Comparison of ENCODE assay signal across 2 cellular contexts in the genomic region with DNA sequence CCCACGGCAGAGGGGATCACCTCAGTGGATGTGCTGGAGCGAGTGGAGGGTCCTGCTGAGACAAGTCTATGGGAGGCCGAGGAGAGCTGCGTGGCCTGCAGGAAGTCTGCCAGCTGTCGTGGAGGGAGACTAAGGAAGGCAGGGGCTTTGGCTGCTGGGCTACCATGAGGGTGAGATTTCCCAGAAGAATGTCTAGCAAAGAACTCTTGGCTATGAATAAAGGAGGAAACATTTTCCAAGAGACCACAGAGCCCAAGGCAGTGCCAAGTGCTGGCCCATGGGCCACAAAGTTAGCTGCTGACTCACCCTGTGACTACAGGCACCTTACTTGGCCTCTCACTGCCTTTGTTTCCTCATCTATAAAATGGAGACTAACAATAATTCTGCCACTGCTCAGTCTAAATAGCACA.
A peak's percentile ranks its signal among the peaks of the same experiment; 100 is the strongest.
TF ChIP-seq lines count a peak whose summit lies in the region.

No MANE protein-coding gene starts in this region.

TF ChIP-seq in IMR-90, 13 proteins besides CTCF, POLR2A, EP300 and RAD21:
- TF ChIP-seq BHLHE40 (IDR thresholded peaks at IDR 0.05; ENCODE audit: low read depth, low read length) (no peak), RCOR1 (IDR thresholded peaks at IDR 0.05; ENCODE audit: insufficient replicate concordance, low read length) (peak; percentile 93), ELK1 (IDR thresholded peaks at IDR 0.05; ENCODE audit: borderline replicate concordance, low read depth, low read length) (no peak), RFX5 (IDR thresholded peaks at IDR 0.05; ENCODE audit: low read depth, low read length) (no peak), CEBPB (IDR thresholded peaks at IDR 0.05; ENCODE audit: low read depth, low read length) (peak; percentile 48; the same call in 1 of the 2 replicates), FOS (IDR thresholded peaks at IDR 0.05; ENCODE audit: low read depth, low read length) (peak; percentile 74), SMC3 (IDR thresholded peaks at IDR 0.05; ENCODE audit: low read depth, low read length) (no peak), CHD1 (IDR thresholded peaks at IDR 0.05; ENCODE audit: low read depth, low read length) (no peak), MAFK (IDR thresholded peaks at IDR 0.05; ENCODE audit: low read depth, low read length) (0 out of 2 replicates have a peak, but pooled peaks have one; percentile 2), NFE2L2 (IDR thresholded peaks at IDR 0.05; ENCODE audit: low read depth, low read length) (peak; percentile 36; the same call in 1 of the 2 replicates), MXI1 (IDR thresholded peaks at IDR 0.05; ENCODE audit: borderline replicate concordance, low read depth, low read length) (0 out of 2 replicates have a peak, but pooled peaks have one; percentile 25), MAZ (IDR thresholded peaks at IDR 0.05; ENCODE audit: borderline replicate concordance, low read depth, low read length) (no peak)
- TF ChIP-seq, protein P1, sequence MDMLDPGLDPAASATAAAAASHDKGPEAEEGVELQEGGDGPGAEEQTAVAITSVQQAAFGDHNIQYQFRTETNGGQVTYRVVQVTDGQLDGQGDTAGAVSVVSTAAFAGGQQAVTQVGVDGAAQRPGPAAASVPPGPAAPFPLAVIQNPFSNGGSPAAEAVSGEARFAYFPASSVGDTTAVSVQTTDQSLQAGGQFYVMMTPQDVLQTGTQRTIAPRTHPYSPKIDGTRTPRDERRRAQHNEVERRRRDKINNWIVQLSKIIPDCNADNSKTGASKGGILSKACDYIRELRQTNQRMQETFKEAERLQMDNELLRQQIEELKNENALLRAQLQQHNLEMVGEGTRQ (IDR thresholded peaks at IDR 0.05; ENCODE audit: low read depth, low read length) = no peak

TF ChIP-seq in HepG2, 621 proteins besides CTCF, POLR2A, EP300 and RAD21:
- TF ChIP-seq GATAD1 (CRISPR knock-in tag; IDR thresholded peaks at IDR 0.05) (no peak), ZNF570 (CRISPR knock-in tag; IDR thresholded peaks at IDR 0.05; ENCODE audit: borderline replicate concordance) (no peak), CCAR2 (optimal IDR thresholded peaks at IDR 0.05; ENCODE audit: low read depth, low read length) (no peak), RFX3 (CRISPR knock-in tag; IDR thresholded peaks at IDR 0.05) (no peak), KDM2A (CRISPR knock-in tag; IDR thresholded peaks at IDR 0.05; ENCODE audit: borderline replicate concordance, low read depth) (no peak), TCF12 (IDR thresholded peaks at IDR 0.05) (no peak), TCF12 (CRISPR knock-in tag; IDR thresholded peaks at IDR 0.05) (no peak), HOXD1 (CRISPR knock-in tag; IDR thresholded peaks at IDR 0.05) (no peak), MXD3 (CRISPR knock-in tag; IDR thresholded peaks at IDR 0.05) (no peak)
- TF ChIP-seq, protein P2, sequence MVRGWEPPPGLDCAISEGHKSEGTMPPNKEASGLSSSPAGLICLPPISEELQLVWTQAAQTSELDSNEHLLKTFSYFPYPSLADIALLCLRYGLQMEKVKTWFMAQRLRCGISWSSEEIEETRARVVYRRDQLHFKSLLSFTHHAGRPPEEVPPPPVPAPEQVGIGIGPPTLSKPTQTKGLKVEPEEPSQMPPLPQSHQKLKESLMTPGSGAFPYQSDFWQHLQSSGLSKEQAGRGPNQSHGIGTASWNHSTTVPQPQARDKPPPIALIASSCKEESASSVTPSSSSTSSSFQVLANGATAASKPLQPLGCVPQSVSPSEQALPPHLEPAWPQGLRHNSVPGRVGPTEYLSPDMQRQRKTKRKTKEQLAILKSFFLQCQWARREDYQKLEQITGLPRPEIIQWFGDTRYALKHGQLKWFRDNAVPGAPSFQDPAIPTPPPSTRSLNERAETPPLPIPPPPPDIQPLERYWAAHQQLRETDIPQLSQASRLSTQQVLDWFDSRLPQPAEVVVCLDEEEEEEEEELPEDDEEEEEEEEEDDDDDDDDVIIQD (CRISPR knock-in tag; IDR thresholded peaks at IDR 0.05; ENCODE audit: low read depth) = no peak
TF ChIP-seq in HepG2: peak in this region for 0.
